ENCODE assay signal across 1 cellular context in the genomic region with DNA sequence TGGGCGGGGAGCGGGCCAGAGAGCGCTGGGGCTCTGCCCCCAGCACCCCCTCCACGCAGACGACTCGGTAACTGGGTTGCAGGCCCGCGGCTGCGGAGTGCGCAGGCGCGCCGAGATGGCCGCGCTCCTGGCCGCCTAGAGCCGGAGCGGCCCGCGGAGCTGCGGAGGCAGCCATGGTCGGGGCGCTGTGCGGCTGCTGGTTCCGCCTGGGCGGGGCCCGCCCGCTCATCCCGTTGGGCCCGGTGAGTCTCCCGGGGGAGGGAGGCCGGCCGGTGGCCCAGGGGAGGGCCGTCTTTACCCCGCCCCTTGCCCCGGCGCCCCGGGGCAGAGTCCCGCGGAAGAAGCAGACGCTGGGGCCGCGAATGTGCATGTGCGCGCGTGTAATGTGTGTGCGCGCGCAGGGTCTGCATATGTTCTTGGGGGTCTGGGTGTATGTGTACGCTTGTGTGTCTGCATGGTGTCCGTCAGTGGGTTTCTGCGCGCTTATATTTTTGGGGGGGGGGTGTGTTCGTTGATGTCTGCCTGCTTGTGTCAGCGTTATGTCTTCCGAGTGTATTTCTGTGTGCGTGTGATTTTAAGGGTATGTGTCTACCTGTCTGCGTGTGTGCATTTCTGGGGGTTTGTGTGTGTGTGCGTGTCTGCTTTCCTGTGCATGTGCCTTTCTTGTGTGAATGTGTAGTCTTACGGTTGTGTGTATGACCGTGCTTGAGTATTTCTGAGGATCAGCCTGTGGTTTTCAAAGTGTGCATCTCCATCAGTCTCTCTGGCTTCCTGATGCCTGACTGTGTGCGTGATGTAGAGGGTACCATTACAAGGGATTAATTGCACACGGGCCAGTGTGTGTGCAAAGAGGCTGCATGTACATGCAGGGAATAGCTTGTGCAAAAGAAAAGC.
A peak's percentile ranks its signal among the peaks of the same experiment; 100 is the strongest.
TF ChIP-seq lines count a peak whose summit lies in the region.

Gene ABHD14A, plus strand, starts transcription at position 102 of the 894 bp plus-strand sequence. Its CDS starts 72 bp downstream, at position 174.

TF ChIP-seq in H1, 55 proteins besides CTCF, POLR2A, EP300 and RAD21 (continued from another document):
- TF ChIP-seq E2F6 (IDR thresholded peaks at IDR 0.05) (peak; percentile 53; the same call in 1 of the 2 replicates), JUN (IDR thresholded peaks at IDR 0.05; ENCODE audit: low read depth, low read length) (no peak), BRCA1 (IDR thresholded peaks at IDR 0.05; ENCODE audit: low read depth, low read length) (no peak)
